In genomic region chr20:14830899-14831298, GRCh38 we compare ENCODE assay signal across 14 cellular contexts.
DNase-seq lines count a peak whose midpoint lies in the region; ATAC-seq lines count a peak whose summit lies in the region.
"Had no signal": no experiment of that assay in that cellular context is flagged by ENCODE, and none has a peak within 500 bp of the region (broad histone marks: within the 10 kb centered on the region; RNA-seq: fewer than 3 reads in every experiment).

No MANE protein-coding gene starts in this region.

- no peak overlapping the region for H3K4me3 Mint-ChIP-seq in activated T-cell treated with anti-CD3 and anti-CD28 coated beads, Interleukin-2, amount 50 U/mL, for 4 hours
- H3K4me3 Mint-ChIP-seq: activated T-cell treated with anti-CD3 and anti-CD28 coated beads, Interleukin-2, amount 50 U/mL, for 72 hours had no signal

- no peaks in the 10 kb centered on the region for H3K27me3 Mint-ChIP-seq in activated T-cell treated with anti-CD3 and anti-CD28 coated beads, Interleukin-2, amount 50 U/mL, for 4 hours (ENCODE audit: low read depth)

- H3K4me1 Mint-ChIP-seq in activated T-cell treated with anti-CD3 and anti-CD28 coated beads, Interleukin-2, amount 50 U/mL, for 4 hours (ENCODE audit: low read depth) = no peaks in the 10 kb centered on the region

- H3K9me3 Mint-ChIP-seq in activated T-cell treated with anti-CD3 and anti-CD28 coated beads, Interleukin-2, amount 50 U/mL, for 4 hours = peaks cover 3% of the 10 kb centered on the region

- ATAC-seq in GM18861 (IDR thresholded peaks at IDR 0.05; ENCODE audit: unreplicated experiment) (peak; percentile 1), GM21381 (IDR thresholded peaks at IDR 0.05; ENCODE audit: unreplicated experiment) (peak; percentile 15), HG02981 (IDR thresholded peaks at IDR 0.05; ENCODE audit: unreplicated experiment) (peak; percentile 9), Right ventricle myocardium inferior (no peak)
- ATAC-seq in activated T-cell treated with anti-CD3 and anti-CD28 coated beads, Interleukin-2, amount 50 U/mL, for 4 hours = no peak
- ATAC-seq: activated T-cell treated with anti-CD3 and anti-CD28 coated beads, Interleukin-2, amount 50 U/mL, for 72 hours; left colon; mucosa of descending colon had no signal

- intact Hi-C loops in Right ventricle myocardium inferior (cut with DNase I) = no loop called here

- DNase-seq in NCI-H69 (lab: John Stamatoyannopoulos, UW) (peak; percentile 75), D341Med (ENCODE audit: low spot score) (no peak), iPS-NIHi11 (ENCODE audit: low spot score) (no peak), Right ventricle myocardium inferior (ENCODE audit: missing footprints) (no peak)
- no peak for DNase-seq in activated T-cell treated with anti-CD3 and anti-CD28 coated beads, Interleukin-2, amount 50 U/mL, for 4 hours
- DNase-seq: activated CD4-positive, alpha-beta T cell treated with anti-CD3 and anti-CD28 coated beads, Interleukin-2, amount 50 U/mL, for 4 hours; activated T-cell treated with anti-CD3 and anti-CD28 coated beads, Interleukin-2, amount 50 U/mL, for 72 hours; left colon; mucosa of descending colon; SK-N-SH; stimulated activated CD4-positive, alpha-beta T cell treated with anti-CD3 and anti-CD28 coated beads, Interleukin-4, amount 100 ng/mL, for 1 hour had no signal

- H3K36me3 Mint-ChIP-seq in activated T-cell treated with anti-CD3 and anti-CD28 coated beads, Interleukin-2, amount 50 U/mL, for 4 hours (ENCODE audit: insufficient read depth) = no peaks in the 10 kb centered on the region

Comparison
In these comparisons a context has a peak if more than half of its experiments do, and no peak if none do; other contexts are left out.
1. ATAC-seq: peak in GM18861 (single experiment), GM21381 (single experiment) and HG02981 (single experiment); none in activated T-cell treated with anti-CD3 and anti-CD28 coated beads, Interleukin-2, amount 50 U/mL, for 4 hours (0 of 2) and Right ventricle myocardium inferior (single experiment).